ENCODE assay signal across 9 cellular contexts in the genomic region with DNA sequence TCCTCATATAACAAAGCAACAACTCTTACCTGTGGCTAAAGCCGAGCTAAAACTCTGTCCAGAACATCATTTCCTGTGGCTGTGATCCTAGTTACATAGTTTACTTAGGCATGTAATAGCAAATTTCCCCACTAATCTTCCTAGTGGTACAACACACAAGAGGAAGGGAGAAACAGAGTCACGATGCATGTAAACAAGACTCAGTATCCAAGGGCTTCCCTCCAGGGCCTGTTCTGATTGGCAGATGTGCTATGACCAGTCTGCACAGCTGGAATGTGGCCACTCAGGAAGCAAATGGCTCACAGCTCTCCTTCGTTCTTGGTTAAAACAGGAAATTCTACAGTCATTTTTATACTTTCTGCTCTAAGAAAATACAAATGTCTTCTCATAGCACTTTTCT. TPM values are rescaled to one million over a fixed set of nuclear protein-coding genes. Genes with fewer than 3 reads are reported as not detected.
DNase-seq lines count a peak whose midpoint lies in the region; ATAC-seq and TF ChIP-seq lines count a peak whose summit lies in the region.
"Had no signal": no experiment of that assay in that cellular context is flagged by ENCODE, and none has a peak within 500 bp of the region (broad histone marks: within the 10 kb centered on the region; RNA-seq: fewer than 3 reads in every experiment).

No MANE protein-coding gene starts in this region.

- TF ChIP-seq CTCF in ascending aorta (IDR thresholded peaks at IDR 0.05) = no peak
- no peak for TF ChIP-seq CTCF in prostate gland (IDR thresholded peaks at IDR 0.05)

- H4K20me1 ChIP-seq in Karpas-422 (ENCODE audit: insufficient read depth, low read depth, low read length) = no peaks in the 10 kb centered on the region

- no peak overlapping the region for H3K9ac ChIP-seq in Karpas-422 (ENCODE audit: low read length)

- peaks cover 0 to 4% of the 10 kb centered on the region in 2 donors for H3K36me3 ChIP-seq in ascending aorta
- H3K36me3 ChIP-seq in prostate gland = no peaks in the 10 kb centered on the region
- H3K36me3 ChIP-seq in Karpas-422 (ENCODE audit: insufficient read depth, low read length) = no peaks in the 10 kb centered on the region

- no peaks in the 10 kb centered on the region for H3K9me2 ChIP-seq in Karpas-422 (replicated peaks; ENCODE audit: insufficient read depth, low read length)

- 9% methylated on average over 3 of the region's 3 CpGs for WGBS in prostate gland

- H3K27ac ChIP-seq in ascending aorta (peak overlapping the region; percentile 85), prostate gland (peak overlapping the region; percentile 6 to 15), Karpas-422 (ENCODE audit: low read length) (no peak overlapping the region)

- H3K9me3 ChIP-seq in ascending aorta = no peaks in the 10 kb centered on the region
- H3K9me3 ChIP-seq in prostate gland = no peaks in the 10 kb centered on the region
- H3K9me3 ChIP-seq in Karpas-422 (ENCODE audit: low read length) = no peaks in the 10 kb centered on the region

- H2AFZ ChIP-seq in Karpas-422 (ENCODE audit: low read length) = no peak overlapping the region

- H3K4me1 ChIP-seq in ascending aorta = peaks cover 0 to 10% of the 10 kb centered on the region in 2 donors
- H3K4me1 ChIP-seq in prostate gland (replicated peaks) = no peaks in the 10 kb centered on the region
- no peaks in the 10 kb centered on the region for H3K4me1 ChIP-seq in Karpas-422 (ENCODE audit: low read length)

- no peaks in the 10 kb centered on the region for H3K79me2 ChIP-seq in Karpas-422 (ENCODE audit: low read length)

- H3K4me3 ChIP-seq in ascending aorta (peak overlapping the region; percentile 44 to 56), prostate gland (no peak overlapping the region), Karpas-422 (ENCODE audit: low read length) (no peak overlapping the region)

- TF ChIP-seq POLR2A in prostate gland (IDR thresholded peaks at IDR 0.05) = no peak

- DNase-seq in Daoy (ENCODE audit: low read depth) = peak; percentile 45
- DNase-seq in ascending aorta (ENCODE audit: low spot score in 2 of 2) = peak; percentile 18 to 84
- peak; percentile 58 for DNase-seq in left ventricle myocardium superior
- DNase-seq in prostate gland (ENCODE audit: low spot score) = no peak
- no peak for DNase-seq in OCI-M1 (lab: John Stamatoyannopoulos, UW)
- no peak for DNase-seq in Karpas-422
- no peak for DNase-seq in NCI-H1048 (lab: John Stamatoyannopoulos, UW)
- DNase-seq: activated naive CD8-positive, alpha-beta T cell treated with anti-CD3 and anti-CD28 coated beads, Interleukin-2, amount 10 ng/mL, durations not matched to agents 7 days and 5 days had no signal

- ATAC-seq in left ventricle myocardium superior = peak; percentile 87
- ATAC-seq in HG03565 (IDR thresholded peaks at IDR 0.05; ENCODE audit: unreplicated experiment) = no peak

- H3K27me3 ChIP-seq in ascending aorta = no peaks in the 10 kb centered on the region
- no peaks in the 10 kb centered on the region for H3K27me3 ChIP-seq in prostate gland (replicated peaks; ENCODE audit: insufficient read depth)
- no peaks in the 10 kb centered on the region for H3K27me3 ChIP-seq in Karpas-422 (ENCODE audit: low read length)

- H3K4me2 ChIP-seq in Karpas-422 (ENCODE audit: low read depth, low read length, poor library complexity, severe bottlenecking) = no peak overlapping the region

- intact Hi-C loops in ascending aorta (cut with DNase I) (loop anchor here (2.0 to 10.0 kb wide), 4 partner anchors 97 to 1547 kb away; a partner anchor contains a TSS), left ventricle myocardium superior (cut with micrococcal nuclease) (no loop called here), prostate gland (cut with DNase I) (no loop called here)

RNA-seq across cellular contexts. Expression of a gene that starts 49.2 kb away (rescaled TPM):
- not detected in 2 replicates for total RNA-seq in Daoy (2014; rRNA removed; shearing (Covaris generic))
- not detected for total RNA-seq in ascending aorta
- total RNA-seq in left ventricle myocardium superior = not detected
- not detected for total RNA-seq in prostate gland
- total RNA-seq in Karpas-422 (2014; rRNA removed; shearing (Covaris generic); ENCODE audit: low replicate concordance) = not detected in 2 replicates
- total RNA-seq: activated naive CD8-positive, alpha-beta T cell treated with anti-CD3 and anti-CD28 coated beads, Interleukin-2, amount 10 ng/mL, durations not matched to agents 7 days and 5 days had no signal

Comparison
In these comparisons a context has a peak if more than half of its experiments do, and no peak if none do; other contexts are left out.
1. DNase-seq: peak in Daoy (single experiment), ascending aorta (2 of 2) and left ventricle myocardium superior (single experiment); none in prostate gland (single experiment), OCI-M1 (single experiment), Karpas-422 (single experiment) and NCI-H1048 (single experiment).
2. H3K4me3 ChIP-seq: peak in ascending aorta (2 of 2); none in prostate gland (0 of 2) and Karpas-422 (single experiment).